Comparison of ENCODE assay signal across 18 cellular contexts in the genomic region with DNA sequence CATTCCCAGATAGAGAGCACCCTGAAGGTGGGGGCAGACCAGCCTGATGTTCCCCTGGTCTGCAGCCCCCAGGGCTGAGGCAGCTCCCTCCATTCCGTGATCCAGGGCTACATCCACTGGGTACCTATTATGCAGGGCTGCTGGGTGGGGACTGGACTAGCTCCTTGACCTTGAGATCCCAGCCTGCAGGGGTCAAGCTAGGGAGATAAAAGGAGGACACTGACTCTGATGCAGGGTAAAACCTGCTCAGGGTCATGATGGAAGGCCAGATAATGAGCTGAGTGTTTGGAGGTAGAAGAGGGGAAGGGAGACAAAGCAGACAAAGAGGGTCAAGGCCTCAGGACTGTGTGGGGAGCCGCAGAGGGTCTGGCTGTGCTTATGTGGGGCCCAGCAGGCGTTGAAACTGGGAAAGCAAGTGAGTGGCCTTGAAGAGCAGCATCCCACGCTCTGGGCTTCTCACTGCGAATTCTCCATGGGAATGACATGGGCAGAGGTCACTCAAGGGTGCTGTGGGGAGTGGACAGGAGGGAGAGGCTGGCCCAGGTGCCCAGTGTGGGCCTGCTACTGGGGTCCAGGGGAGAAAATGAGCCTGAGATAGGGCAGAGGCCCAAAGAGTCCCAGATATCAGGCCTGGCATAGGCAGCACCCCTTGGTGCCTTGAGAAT. TPM values are rescaled to one million over a fixed set of nuclear protein-coding genes. Genes with fewer than 3 reads are reported as not detected.
DNase-seq lines count a peak whose midpoint lies in the region; ATAC-seq and TF ChIP-seq lines count a peak whose summit lies in the region.
"Had no signal": no experiment of that assay in that cellular context is flagged by ENCODE, and none has a peak within 500 bp of the region (broad histone marks: within the 10 kb centered on the region; RNA-seq: fewer than 3 reads in every experiment).

No MANE protein-coding gene starts in this region.

- in situ Hi-C loops in GM13976 (cut with MboI; ENCODE audit: low sequenced_read_pairs, unreplicated experiment), result no loop called here

- TF ChIP-seq CTCF in psoas muscle (IDR thresholded peaks at IDR 0.05), result no peak
- no peak for TF ChIP-seq CTCF in GM13976 (IDR thresholded peaks at IDR 0.05; ENCODE audit: borderline replicate concordance, control extremely low read depth, extremely low read depth, insufficient read depth, missing control alignments)

- peak overlapping the region; percentile 64 for H3K27ac ChIP-seq in KOPT-K1 (ENCODE audit: low read depth, low read length, poor library complexity, severe bottlenecking)
- peak overlapping the region; percentile 75 for H3K27ac ChIP-seq in psoas muscle
- H3K27ac ChIP-seq: SJSA1, upper lobe of right lung had no signal

- H3K4me1 ChIP-seq in psoas muscle, result peaks cover 47% of the 10 kb centered on the region

- H3K9me3 ChIP-seq in KOPT-K1 (ENCODE audit: insufficient read depth, low read length, poor library complexity, severe bottlenecking) (no peaks in the 10 kb centered on the region), iPS-18c (ENCODE audit: control insufficient read depth, insufficient read depth, low read length) (peaks cover 2% of the 10 kb centered on the region), psoas muscle (no peaks in the 10 kb centered on the region)
- H3K9me3 ChIP-seq: Caco-2, SJSA1, upper lobe of right lung had no signal

- ATAC-seq in psoas muscle (no peak), GM21786 (IDR thresholded peaks at IDR 0.05; ENCODE audit: unreplicated experiment) (no peak)

- DNase-seq in DMS53 (lab: John Stamatoyannopoulos, UW) (peak; percentile 50), DMS53 treated with DMSO at 0.1 percent for 48 hours (lab: John Stamatoyannopoulos, UW; ENCODE audit: unreplicated experiment) (no peak), psoas muscle (peak in 1 of 2 donors; percentile 35), globus pallidus (ENCODE audit: low spot score) (no peak), GM13976 (ENCODE audit: low spot score) (no peak)
- DNase-seq: activated CD4-positive, alpha-beta T cell treated with anti-CD3 and anti-CD28 coated beads, Interleukin-2, amount 10 ng/mL, durations not matched to agents 7 days and 5 days; activated naive CD8-positive, alpha-beta T cell treated with anti-CD3 and anti-CD28 coated beads for 36 hours; dorsolateral prefrontal cortex; nucleus accumbens; PC-3; stimulated activated CD4-positive, alpha-beta T cell treated with anti-CD3 and anti-CD28 coated beads, Interleukin-12 subunit alpha, Interleukin-12 subunit beta, amount 100 ng/mL, for 4 hours; T-helper 2 cell; upper lobe of right lung had no signal

- WGBS in psoas muscle, 3 donors, result 80 to 84% (median 81%) methylated on average over 5 of the region's 5 CpGs

- H3K4me3 ChIP-seq in iPS-18c (ENCODE audit: insufficient read depth, low read depth, low read length) (peak overlapping the region; percentile 9; the same call in 1 of the 2 replicates), psoas muscle (no peak overlapping the region)
- H3K4me3 ChIP-seq: dorsolateral prefrontal cortex, SJSA1, upper lobe of right lung had no signal

- no peaks in the 10 kb centered on the region for H3K27me3 ChIP-seq in psoas muscle (ENCODE audit: insufficient read depth in 3 of 3, low read length in 2 of 3)

- H3K36me3 ChIP-seq in KOPT-K1 (ENCODE audit: insufficient read depth, low read length) (peaks cover 17% of the 10 kb centered on the region), psoas muscle (ENCODE audit: insufficient read depth in 1 of 2, low read depth in 1 of 2) (no peaks in the 10 kb centered on the region)
- H3K36me3 ChIP-seq: SJSA1, upper lobe of right lung had no signal

- intact Hi-C loops in psoas muscle (cut with DNase I), result no loop called here

RNA-seq across cellular contexts. Expression of a gene that starts 9.7 kb away (rescaled TPM):
- 1 to 10 TPM in 3 of 4 donors, under 1 TPM in 1; 0.84 to 8.6 (median 3.3) TPM for total RNA-seq in psoas muscle
- under 1 TPM; 0.42 to 0.88 (median 0.44) TPM for polyA plus RNA-seq in psoas muscle
- total RNA-seq: activated CD4-positive, alpha-beta T cell treated with anti-CD3 and anti-CD28 coated beads, Interleukin-2, amount 10 ng/mL, durations not matched to agents 7 days and 5 days had no signal
